ENCODE assay signal across 1 cellular context in the genomic region with DNA sequence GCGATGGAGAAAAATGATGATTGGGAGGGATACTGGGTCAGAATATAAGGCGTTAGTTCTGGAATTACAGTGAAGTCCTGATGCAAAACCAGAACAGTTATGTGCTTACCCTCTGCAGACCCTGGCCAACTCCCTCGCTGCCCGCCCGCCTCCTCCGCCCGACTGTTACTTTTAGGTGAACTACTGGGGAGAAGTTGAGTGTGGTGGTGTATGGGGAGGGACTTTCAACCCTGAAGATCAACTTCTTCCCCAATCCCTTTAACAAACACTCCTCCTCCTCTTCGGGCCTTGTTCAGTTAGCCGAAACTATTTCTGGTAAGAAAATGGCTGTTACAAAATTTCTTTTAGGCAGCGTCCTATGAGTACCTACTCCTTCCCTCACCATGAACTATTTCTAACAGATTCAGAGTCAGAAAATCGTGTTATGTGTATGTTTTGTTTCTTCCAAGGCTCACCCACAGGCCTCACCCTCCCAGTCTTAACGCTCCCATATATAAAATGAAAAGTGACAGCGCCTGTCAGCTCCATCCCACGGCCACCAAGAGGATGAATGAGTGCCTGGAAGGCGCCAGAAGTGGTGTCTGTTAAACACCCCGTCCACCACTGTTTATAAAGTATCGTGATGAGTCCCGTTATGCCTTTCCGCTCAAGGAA.
TF ChIP-seq lines count a peak whose summit lies in the region.

No MANE protein-coding gene starts in this region.

TF ChIP-seq in HCT116, 20 proteins besides CTCF, POLR2A, EP300 and RAD21 (continued from another document):
- TF ChIP-seq, protein P1, sequence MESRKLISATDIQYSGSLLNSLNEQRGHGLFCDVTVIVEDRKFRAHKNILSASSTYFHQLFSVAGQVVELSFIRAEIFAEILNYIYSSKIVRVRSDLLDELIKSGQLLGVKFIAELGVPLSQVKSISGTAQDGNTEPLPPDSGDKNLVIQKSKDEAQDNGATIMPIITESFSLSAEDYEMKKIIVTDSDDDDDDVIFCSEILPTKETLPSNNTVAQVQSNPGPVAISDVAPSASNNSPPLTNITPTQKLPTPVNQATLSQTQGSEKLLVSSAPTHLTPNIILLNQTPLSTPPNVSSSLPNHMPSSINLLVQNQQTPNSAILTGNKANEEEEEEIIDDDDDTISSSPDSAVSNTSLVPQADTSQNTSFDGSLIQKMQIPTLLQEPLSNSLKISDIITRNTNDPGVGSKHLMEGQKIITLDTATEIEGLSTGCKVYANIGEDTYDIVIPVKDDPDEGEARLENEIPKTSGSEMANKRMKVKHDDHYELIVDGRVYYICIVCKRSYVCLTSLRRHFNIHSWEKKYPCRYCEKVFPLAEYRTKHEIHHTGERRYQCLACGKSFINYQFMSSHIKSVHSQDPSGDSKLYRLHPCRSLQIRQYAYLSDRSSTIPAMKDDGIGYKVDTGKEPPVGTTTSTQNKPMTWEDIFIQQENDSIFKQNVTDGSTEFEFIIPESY (IDR thresholded peaks at IDR 0.05; ENCODE audit: extremely low read depth, insufficient replicate concordance, low read length) = no peak
- TF ChIP-seq ELF1 (IDR thresholded peaks at IDR 0.05; ENCODE audit: borderline replicate concordance, low read depth) = no peak
- no peak for TF ChIP-seq FOSL1 (IDR thresholded peaks at IDR 0.05; ENCODE audit: low read depth)
- TF ChIP-seq, protein P2, sequence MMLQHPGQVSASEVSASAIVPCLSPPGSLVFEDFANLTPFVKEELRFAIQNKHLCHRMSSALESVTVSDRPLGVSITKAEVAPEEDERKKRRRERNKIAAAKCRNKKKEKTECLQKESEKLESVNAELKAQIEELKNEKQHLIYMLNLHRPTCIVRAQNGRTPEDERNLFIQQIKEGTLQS (IDR thresholded peaks at IDR 0.05) = no peak
- TF ChIP-seq EZH2phosphoT487 (IDR thresholded peaks at IDR 0.05; ENCODE audit: borderline replicate concordance) = no peak
- no peak for TF ChIP-seq EGR1 (IDR thresholded peaks at IDR 0.05; ENCODE audit: low read depth)
- TF ChIP-seq SP1 (IDR thresholded peaks at IDR 0.05; ENCODE audit: low read depth) = no peak
- no peak for TF ChIP-seq TCF7L2 (IDR thresholded peaks at IDR 0.05; ENCODE audit: borderline replicate concordance, extremely low read depth, insufficient read depth, insufficient read length)
- TF ChIP-seq ZNF274 (IDR thresholded peaks at IDR 0.05; ENCODE audit: low read depth, low read length) = no peak
- TF ChIP-seq, protein P3, sequence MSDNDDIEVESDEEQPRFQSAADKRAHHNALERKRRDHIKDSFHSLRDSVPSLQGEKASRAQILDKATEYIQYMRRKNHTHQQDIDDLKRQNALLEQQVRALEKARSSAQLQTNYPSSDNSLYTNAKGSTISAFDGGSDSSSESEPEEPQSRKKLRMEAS (IDR thresholded peaks at IDR 0.05) = no peak
- TF ChIP-seq ZFX (IDR thresholded peaks at IDR 0.05) = no peak
- no peak for TF ChIP-seq CBX3 (IDR thresholded peaks at IDR 0.05; ENCODE audit: low read depth)
